In genomic region chr1:146413911-146414310, GRCh38 we compare ENCODE assay signal across 8 cellular contexts.
DNase-seq lines count a peak whose midpoint lies in the region; ATAC-seq, FAIRE-seq and TF ChIP-seq lines count a peak whose summit lies in the region.
"Not testable (repeated sequence)": the region's sequence is repeated elsewhere in the genome, so short reads cannot be mapped to it uniquely, and the experiment has no call there.

No MANE protein-coding gene starts in this region.

- POLR2A ChIA-PET in PC-3 (lab: Charles Lee; ENCODE audit: unreplicated experiment): not testable (repeated sequence)

- not testable (repeated sequence) for H3K18ac ChIP-seq in trophoblast cell (ENCODE audit: low read length)

- not testable (repeated sequence) for H3K14ac ChIP-seq in trophoblast cell (ENCODE audit: low read length)

- not testable (repeated sequence) for H3K9ac ChIP-seq in PC-3 (ENCODE audit: low read length); fibroblast of lung (ENCODE audit: insufficient read depth, low read length); kidney (ENCODE audit: low read length in 2 of 2); trophoblast cell (ENCODE audit: low read length)

- H4K12ac ChIP-seq in trophoblast cell (ENCODE audit: low read depth, low read length): not testable (repeated sequence)

- H3K27me3 ChIP-seq in PC-3 (ENCODE audit: low read length); fibroblast of lung (ENCODE audit: control insufficient read depth, insufficient read depth, low read length); trophoblast cell (ENCODE audit: insufficient read depth, low read length): not testable (repeated sequence)

- H3K79me2 ChIP-seq in PC-3 (ENCODE audit: low read length); fibroblast of lung (ENCODE audit: control insufficient read depth, insufficient read depth, low read length); trophoblast cell (ENCODE audit: control insufficient read depth, insufficient read depth, low read length, poor library complexity): not testable (repeated sequence)

- not testable (repeated sequence) for H3K27me3 Mint-ChIP-seq in activated CD4-positive, alpha-beta T cell treated with anti-CD3 and anti-CD28 coated beads, Interleukin-2, amount 10 ng/mL, durations not matched to agents 24 days and 14 days

- not testable (repeated sequence) for H3K9me3 Mint-ChIP-seq in activated CD4-positive, alpha-beta T cell treated with anti-CD3 and anti-CD28 coated beads, Interleukin-2, amount 10 ng/mL, durations not matched to agents 24 days and 14 days

- not testable (repeated sequence) for H2AK5ac ChIP-seq in trophoblast cell (ENCODE audit: low read length)

- not testable (repeated sequence) for H3K23ac ChIP-seq in trophoblast cell (ENCODE audit: low read length)

- FAIRE-seq in kidney (lab: Jason Lieb, UNC): not testable (repeated sequence)

- H3K4ac ChIP-seq in trophoblast cell (ENCODE audit: low read depth, low read length): not testable (repeated sequence)

- H4K20me1 ChIP-seq in PC-3 (ENCODE audit: low read length); fibroblast of lung (ENCODE audit: control insufficient read depth, extremely low read depth, insufficient read depth, low read length): not testable (repeated sequence)

- H3K4me3 ChIP-seq in PC-3 (ENCODE audit: low read length); astrocyte of the spinal cord (ENCODE audit: low read depth, low read length); fibroblast of lung (replicated peaks in 1 of 4; ENCODE audit: control extremely low read depth in 1 of 4, insufficient read depth in 1 of 4, low read depth in 3 of 4, low read length in 4 of 4); kidney (ENCODE audit: low read length in 2 of 2); trophoblast cell (ENCODE audit: low read depth, low read length): not testable (repeated sequence)

- not testable (repeated sequence) for ATAC-seq in PC-3

- WGBS in trophoblast cell (ENCODE audit: extremely low coverage, insufficient coverage, insufficient read length): no CpG with 5 or more reads among the region's 6 CpGs

- H2AFZ ChIP-seq in PC-3 (ENCODE audit: low read length); fibroblast of lung (ENCODE audit: low read length); trophoblast cell (ENCODE audit: insufficient read depth, low read length, poor library complexity): not testable (repeated sequence)

- not testable (repeated sequence) for H3F3A ChIP-seq in PC-3 (ENCODE audit: low read length, unreplicated experiment)

- not testable (repeated sequence) for H4K8ac ChIP-seq in trophoblast cell (ENCODE audit: low read depth, low read length)

- H2BK120ac ChIP-seq in trophoblast cell (ENCODE audit: insufficient read depth, low read length, poor library complexity): not testable (repeated sequence)

- TF ChIP-seq CTCF in PC-3 (conservative IDR thresholded peaks at IDR 0.05; ENCODE audit: low read depth, low read length); astrocyte of the spinal cord (IDR thresholded peaks at IDR 0.05; ENCODE audit: low read depth, low read length); fibroblast of lung (conservative IDR thresholded peaks at IDR 0.05 in 1 of 2, IDR thresholded peaks at IDR 0.05 in 1 of 2; ENCODE audit: low read depth in 1 of 2, low read length in 2 of 2); kidney (IDR thresholded peaks at IDR 0.05; ENCODE audit: borderline replicate concordance, extremely low read depth, insufficient read depth): not testable (repeated sequence)

- H3K9me2 ChIP-seq in PC-3 (replicated peaks; ENCODE audit: low read length): not testable (repeated sequence)

- H3K36me3 Mint-ChIP-seq in activated CD4-positive, alpha-beta T cell treated with anti-CD3 and anti-CD28 coated beads, Interleukin-2, amount 10 ng/mL, durations not matched to agents 24 days and 14 days (ENCODE audit: low read depth): not testable (repeated sequence)

- not testable (repeated sequence) for H3K9me3 ChIP-seq in PC-3 (ENCODE audit: low read length); fibroblast of lung (ENCODE audit: control insufficient read depth, insufficient read depth, low read depth, low read length); kidney (ENCODE audit: control insufficient read depth in 1 of 2, low read length in 2 of 2); trophoblast cell (ENCODE audit: insufficient read depth, low read depth, low read length)

- not testable (repeated sequence) for H3K36me3 ChIP-seq in PC-3 (ENCODE audit: low read depth, low read length); fibroblast of lung (ENCODE audit: control insufficient read depth, insufficient read depth, low read length); kidney (ENCODE audit: control insufficient read depth in 1 of 2, insufficient read depth in 2 of 2, low read length in 2 of 2); trophoblast cell (ENCODE audit: control insufficient read depth in 1 of 2, insufficient read depth in 2 of 2, low read length in 2 of 2)

- DNase-seq in Ammon's horn (ENCODE audit: low spot score) (peak; percentile 1), HCEC 1CT (peak; percentile 17), PC-3 (peak; percentile 73), astrocyte of the spinal cord (ENCODE audit: low read depth, low spot score) (peak; percentile 9), fibroblast of lung (ENCODE audit: low read depth in 2 of 2) (peak; percentile 48 to 55), kidney (peak; percentile 60), trophoblast cell (peak; percentile 0)
- peak; percentile 63 for DNase-seq in activated CD4-positive, alpha-beta T cell treated with anti-CD3 and anti-CD28 coated beads, Interleukin-2, amount 10 ng/mL, durations not matched to agents 24 days and 14 days

- not testable (repeated sequence) for H4K91ac ChIP-seq in trophoblast cell (ENCODE audit: low read depth, low read length)

- not testable (repeated sequence) for BruUV-seq in PC-3 (replicated peaks; lab: Mats Ljungman, UMichigan)

- not testable (repeated sequence) for H2BK5ac ChIP-seq in trophoblast cell (ENCODE audit: low read depth, low read length, poor library complexity)

- not testable (repeated sequence) for H3K27ac Mint-ChIP-seq in activated CD4-positive, alpha-beta T cell treated with anti-CD3 and anti-CD28 coated beads, Interleukin-2, amount 10 ng/mL, durations not matched to agents 24 days and 14 days

- intact Hi-C loops in PC-3 (cut with micrococcal nuclease); activated CD4-positive, alpha-beta T cell treated with anti-CD3 and anti-CD28 coated beads, Interleukin-2, amount 10 ng/mL, durations not matched to agents 24 days and 14 days (cut with micrococcal nuclease); kidney (cut with DNase I): not testable (repeated sequence)

- not testable (repeated sequence) for H2BK12ac ChIP-seq in trophoblast cell (ENCODE audit: low read length)

- H3K79me1 ChIP-seq in trophoblast cell (ENCODE audit: low read length): not testable (repeated sequence)

- H3K27ac ChIP-seq in PC-3 (ENCODE audit: low read length); fibroblast of lung (ENCODE audit: insufficient read depth, low read length); kidney (ENCODE audit: low read depth in 2 of 2, low read length in 2 of 2); trophoblast cell (ENCODE audit: low read depth, low read length): not testable (repeated sequence)

- not testable (repeated sequence) for H3K4me2 ChIP-seq in PC-3 (ENCODE audit: low read length); fibroblast of lung (ENCODE audit: extremely low read depth, insufficient read depth, low read length); trophoblast cell (ENCODE audit: low read length)

- CTCF ChIA-PET in PC-3 (lab: Charles Lee): not testable (repeated sequence)

- in situ Hi-C loops in astrocyte of the spinal cord (cut with HindIII; ENCODE audit: low sequenced_read_pairs): not testable (repeated sequence)

- H3K4me3 Mint-ChIP-seq in activated CD4-positive, alpha-beta T cell treated with anti-CD3 and anti-CD28 coated beads, Interleukin-2, amount 10 ng/mL, durations not matched to agents 24 days and 14 days: peak overlapping the region; percentile 41

- H3K4me1 Mint-ChIP-seq in activated CD4-positive, alpha-beta T cell treated with anti-CD3 and anti-CD28 coated beads, Interleukin-2, amount 10 ng/mL, durations not matched to agents 24 days and 14 days: not testable (repeated sequence)

- not testable (repeated sequence) for H3K4me1 ChIP-seq in PC-3 (ENCODE audit: insufficient read depth, low read length); fibroblast of lung (ENCODE audit: control insufficient read depth, extremely low read depth, insufficient read depth, low read length); kidney (ENCODE audit: control insufficient read depth in 1 of 2, insufficient read depth in 1 of 2, low read depth in 1 of 2, low read length in 2 of 2); trophoblast cell (ENCODE audit: control insufficient read depth in 1 of 2, insufficient read depth in 2 of 2, low read length in 2 of 2)

Comparison
In these comparisons a context has a peak if more than half of its experiments do, and no peak if none do; other contexts are left out.
1. DNase-seq: peak in every context shown above with its lines; median percentile 73 in PC-3; 63 in activated CD4-positive, alpha-beta T cell treated with anti-CD3 and anti-CD28 coated beads, Interleukin-2, amount 10 ng/mL, durations not matched to agents 24 days and 14 days; 60 in kidney; 52 in fibroblast of lung; 17 in HCEC 1CT; 9 in astrocyte of the spinal cord; 1 in Ammon's horn; 0 in trophoblast cell.